Comparison of ENCODE assay signal across 7 cellular contexts in genomic region chr5:126649057-126649456, GRCh38. TPM values are rescaled to one million over a fixed set of nuclear protein-coding genes. Genes with fewer than 3 reads are reported as not detected.
A peak's percentile ranks its signal among the peaks of the same experiment; 100 is the strongest.
DNase-seq lines count a peak whose midpoint lies in the region; ATAC-seq, FAIRE-seq and TF ChIP-seq lines count a peak whose summit lies in the region.
"Not testable (repeated sequence)": the region's sequence is repeated elsewhere in the genome, so short reads cannot be mapped to it uniquely, and the experiment has no call there.

No MANE protein-coding gene starts in this region.

- H3K36me3 ChIP-seq in Peyer's patch, right lobe of liver: not testable (repeated sequence)

- DNase-seq in DMS53 (lab: John Stamatoyannopoulos, UW): peak; percentile 83
- DNase-seq in NCI-H1417 (lab: John Stamatoyannopoulos, UW): peak in 2 of 3 experiments; percentile 2 to 6
- DNase-seq in NCI-H460 (ENCODE audit: extremely low read depth, low read depth): peak; percentile 17
- peak in 1 of 3 donors; percentile 55 for DNase-seq in Peyer's patch
- DNase-seq in right lobe of liver: peak; percentile 25 to 81 (median 59)
- not testable (repeated sequence) for DNase-seq in progenitor cell of endocrine pancreas (ENCODE audit: low spot score, unreplicated experiment)

- FAIRE-seq in colon (lab: Jason Lieb, UNC): peak; percentile 14

- H3K27me3 ChIP-seq in Peyer's patch, right lobe of liver: not testable (repeated sequence)

- H3K27ac Mint-ChIP-seq in progenitor cell of endocrine pancreas: peak overlapping the region; percentile 3

- not testable (repeated sequence) for H3K27me3 Mint-ChIP-seq in progenitor cell of endocrine pancreas

- peak in 1 of 2 donors; percentile 14 for TF ChIP-seq POLR2A in Peyer's patch (IDR thresholded peaks at IDR 0.05)
- TF ChIP-seq POLR2A in right lobe of liver (IDR thresholded peaks at IDR 0.05): not testable (repeated sequence)

- H3K4me1 ChIP-seq in Peyer's patch: not testable (repeated sequence)
- peaks cover 0 to 49% (median 13%) of the 10 kb centered on the region in 4 donors for H3K4me1 ChIP-seq in right lobe of liver

- peaks cover 27% of the 10 kb centered on the region for H3K4me1 Mint-ChIP-seq in progenitor cell of endocrine pancreas (ENCODE audit: low read depth)

- intact Hi-C loops in right lobe of liver (cut with DNase I): not testable (repeated sequence)

- H3K4me3 Mint-ChIP-seq in progenitor cell of endocrine pancreas (ENCODE audit: low read depth): not testable (repeated sequence)

- 13% methylated on average over 5 of the region's 7 CpGs for WGBS in right lobe of liver (ENCODE audit: insufficient coverage, low coverage, low lambda C conversion rate, missing lambda C conversion rate)

- not testable (repeated sequence) for H3K4me3 ChIP-seq in Peyer's patch
- H3K4me3 ChIP-seq in right lobe of liver: peak overlapping the region in 2 of 3 donors; percentile 17 to 26

- not testable (repeated sequence) for H3K36me3 Mint-ChIP-seq in progenitor cell of endocrine pancreas (ENCODE audit: insufficient read depth)

- H3K9me3 Mint-ChIP-seq in progenitor cell of endocrine pancreas (ENCODE audit: low read depth): peaks cover 12% of the 10 kb centered on the region

- ATAC-seq in right lobe of liver: peak; percentile 86 to 94 (median 91)

- H3K9me3 ChIP-seq in Peyer's patch: not testable (repeated sequence)
- H3K9me3 ChIP-seq in right lobe of liver: peaks cover 0 to 12% (median 0%) of the 10 kb centered on the region in 4 donors

- peak in 2 of 6 experiments; percentile 7 to 11 for TF ChIP-seq CTCF in Peyer's patch (IDR thresholded peaks at IDR 0.05)
- TF ChIP-seq CTCF in right lobe of liver (IDR thresholded peaks at IDR 0.05); progenitor cell of endocrine pancreas (IDR thresholded peaks at IDR 0.05; ENCODE audit: unreplicated experiment): not testable (repeated sequence)

- H3K27ac ChIP-seq in Peyer's patch (peak overlapping the region in 3 of 4 donors; percentile 22 to 71 (median 53)), right lobe of liver (peak overlapping the region; percentile 37 to 96 (median 92))

RNA-seq across cellular contexts. Expression of gene PHAX, which starts 48.3 kb away (rescaled TPM):
- total RNA-seq in NCI-H460 (2014; rRNA removed; shearing (Covaris generic)): 46.8 and 62.6 TPM in 2 replicates
- polyA plus RNA-seq in NCI-H460 (2014; cell fraction: nucleus; rRNA removed): 15.2 and 21.8 TPM in 2 replicates
- total RNA-seq in Peyer's patch (10 to 100 TPM; 25.6 to 31.4 (median 27.4) TPM), right lobe of liver (10 to 100 TPM; 11.0 to 24.6 (median 19.4) TPM), progenitor cell of endocrine pancreas (45.8 and 58.2 TPM in 2 replicates)

RNA-seq across cellular contexts. Expression of gene ALDH7A1, which starts 54.0 kb away (rescaled TPM):
- total RNA-seq in NCI-H460 (2014; rRNA removed; shearing (Covaris generic)): 21.2 and 27.2 TPM in 2 replicates
- polyA plus RNA-seq in NCI-H460 (2014; cell fraction: nucleus; rRNA removed): 27.1 and 38.6 TPM in 2 replicates
- total RNA-seq in Peyer's patch (10 to 100 TPM; 19.4 to 25.7 (median 22.0) TPM), right lobe of liver (100 to 1,000 TPM in 2 of 6 experiments, 10 to 100 TPM in 4; 23.0 to 142 (median 96.7) TPM), progenitor cell of endocrine pancreas (233 and 246 TPM in 2 replicates)
